Comparison of ENCODE assay signal across 16 cellular contexts in the genomic region with DNA sequence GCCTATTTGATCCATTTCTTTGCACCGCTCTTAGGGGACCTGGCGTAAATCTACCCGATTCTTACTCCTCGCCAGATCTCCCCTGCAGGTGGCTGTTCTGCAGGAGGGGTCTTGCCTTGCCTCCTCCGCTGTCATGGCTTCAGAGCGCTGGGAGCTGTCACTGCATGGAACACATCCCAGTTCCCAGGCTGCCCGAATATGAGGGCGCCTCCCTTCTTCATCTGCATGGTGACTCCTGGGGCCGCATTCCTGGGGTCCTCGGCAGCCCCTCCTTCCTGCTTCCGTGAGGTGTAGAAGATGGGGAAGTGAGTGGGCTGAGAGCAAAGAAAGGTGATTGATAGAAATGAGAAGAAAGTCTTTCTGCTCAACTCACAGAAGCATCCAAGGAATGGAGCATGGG.
"Had no signal": no experiment of that assay in that cellular context is flagged by ENCODE, and none has a peak within 500 bp of the region (broad histone marks: within the 10 kb centered on the region; RNA-seq: fewer than 3 reads in every experiment).

No MANE protein-coding gene starts in this region.

- H3K27me3 ChIP-seq: adrenal gland, right lobe of liver had no signal

- H3K9me3 ChIP-seq: adrenal gland, psoas muscle, right lobe of liver had no signal

- FAIRE-seq: bronchial epithelial cell, frontal cortex, keratinocyte, small intestine had no signal

- ATAC-seq: left lobe of liver, psoas muscle, right lobe of liver had no signal

- H3K4me3 ChIP-seq: adrenal gland, lung, psoas muscle, right lobe of liver had no signal

- DNase-seq: activated gamma-delta T cell; adrenal gland; cerebellar nuclear complex; cortex of kidney; head of caudate nucleus; midbrain; psoas muscle; right lobe of liver; small intestine; stimulated activated CD4-positive, alpha-beta T cell treated with anti-CD3 and anti-CD28 coated beads, Interleukin-4, amount 100 ng/mL, for 24 hours; WERI-Rb-1 had no signal

- H3K27ac ChIP-seq: adrenal gland, psoas muscle, right lobe of liver, WERI-Rb-1 had no signal

- H3K36me3 ChIP-seq: adrenal gland, right lobe of liver, WERI-Rb-1 had no signal

- H3K4me1 ChIP-seq: adrenal gland had no signal
